17 cellular contexts compared by ENCODE assay signal in genomic region chr12:113697646-113698504, GRCh38.
DNase-seq lines count a peak whose midpoint lies in the region; ATAC-seq, FAIRE-seq and TF ChIP-seq lines count a peak whose summit lies in the region.
"Had no signal": no experiment of that assay in that cellular context is flagged by ENCODE, and none has a peak within 500 bp of the region (broad histone marks: within the 10 kb centered on the region; RNA-seq: fewer than 3 reads in every experiment).

No MANE protein-coding gene starts in this region.

- TF ChIP-seq CTCF in K562 (IDR thresholded peaks at IDR 0.05 in 2 of 3, conservative IDR thresholded peaks at IDR 0.05 in 1 of 3; ENCODE audit: insufficient read depth in 2 of 3, low read depth in 1 of 3, low read length in 3 of 3) (no peak), prostate gland (IDR thresholded peaks at IDR 0.05) (no peak), upper lobe of right lung (IDR thresholded peaks at IDR 0.05) (no peak)

- H3K27me3 ChIP-seq in MG63 (peaks cover 7% of the 10 kb centered on the region), K562 (ENCODE audit: control insufficient read depth in 2 of 2, insufficient read depth in 2 of 2, low read length in 2 of 2) (peaks cover 6 to 48% of the 10 kb centered on the region in 2 experiments; a peak in 3 of 5 replicates), prostate gland (replicated peaks; ENCODE audit: insufficient read depth) (peaks cover 14% of the 10 kb centered on the region), upper lobe of right lung (peaks cover 14% of the 10 kb centered on the region)
- H3K27me3 ChIP-seq: foreskin keratinocyte had no signal

- no peak for TF ChIP-seq EP300 in K562 (IDR thresholded peaks at IDR 0.05; ENCODE audit: low read length)

- no peak overlapping the region for H2AFZ ChIP-seq in K562 (ENCODE audit: low read depth, low read length)
- H2AFZ ChIP-seq: GM23248 had no signal

- H3K4me1 ChIP-seq in K562 (replicated peaks in 1 of 2; ENCODE audit: control insufficient read depth in 2 of 2, insufficient read depth in 2 of 2, low read length in 2 of 2) (peaks cover 0 to 3% of the 10 kb centered on the region in 2 experiments; a peak in 2 of 5 replicates), prostate gland (replicated peaks) (no peaks in the 10 kb centered on the region), upper lobe of right lung (no peaks in the 10 kb centered on the region)
- H3K4me1 ChIP-seq: BE2C, foreskin keratinocyte, SJCRH30, suprapubic skin had no signal

- no peaks in the 10 kb centered on the region for H3K79me2 ChIP-seq in K562 (ENCODE audit: control insufficient read depth, insufficient read depth, low read length)

- TF ChIP-seq POLR2A in K562 (conservative IDR thresholded peaks at IDR 0.05) (no peak), prostate gland (IDR thresholded peaks at IDR 0.05) (no peak)

- H3K9me3 ChIP-seq in MG63: no peaks in the 10 kb centered on the region
- peaks cover 5% of the 10 kb centered on the region for H3K9me3 ChIP-seq in K562 (replicated peaks; ENCODE audit: control insufficient read depth, insufficient read depth, low read depth, low read length)
- no peaks in the 10 kb centered on the region for H3K9me3 ChIP-seq in prostate gland
- H3K9me3 ChIP-seq in upper lobe of right lung: no peaks in the 10 kb centered on the region
- H3K9me3 ChIP-seq: BE2C, SJCRH30, suprapubic skin had no signal

- H3K36me3 ChIP-seq in MG63: no peaks in the 10 kb centered on the region
- no peaks in the 10 kb centered on the region for H3K36me3 ChIP-seq in K562 (ENCODE audit: control insufficient read depth, insufficient read depth, low read length)
- H3K36me3 ChIP-seq in prostate gland: no peaks in the 10 kb centered on the region
- H3K36me3 ChIP-seq in upper lobe of right lung: no peaks in the 10 kb centered on the region
- H3K36me3 ChIP-seq: BE2C, SJCRH30, suprapubic skin had no signal

- TF ChIP-seq RAD21 in K562 (CRISPR knock-in tag; conservative IDR thresholded peaks at IDR 0.05 in 1 of 2, IDR thresholded peaks at IDR 0.05 in 1 of 2): no peak

- under 1% methylated on average over 11 of the region's 11 CpGs for WGBS in K562 (ENCODE audit: insufficient coverage, low coverage, missing lambda C conversion rate)
- WGBS in prostate gland: 6% methylated on average over 11 of the region's 11 CpGs

- intact Hi-C loops in K562 (cut with micrococcal nuclease) (no loop called here), prostate gland (cut with DNase I) (loop anchor here (10.0 kb wide), 1 partner anchor 233 kb away; no protein-coding TSS in a partner anchor), upper lobe of right lung (cut with DNase I) (no loop called here)

- H3K4me3 ChIP-seq in MG63 (no peak overlapping the region), K562 (no peak overlapping the region), prostate gland (no peak overlapping the region), upper lobe of right lung (no peak overlapping the region)
- H3K4me3 ChIP-seq: GM23248, SJCRH30, suprapubic skin had no signal

- DNase-seq in MG63: peak; percentile 31
- DNase-seq in NCI-H510A treated with DMSO at 0.1 percent for 48 hours (lab: John Stamatoyannopoulos, UW): peak; percentile 46
- no peak for DNase-seq in K562 (ENCODE audit: extremely low read depth in 1 of 4, low spot score in 3 of 4)
- DNase-seq in prostate gland (ENCODE audit: low spot score): peak; percentile 8
- DNase-seq in NCI-H1105 (lab: John Stamatoyannopoulos, UW): no peak
- no peak for DNase-seq in NOMO-1 (lab: John Stamatoyannopoulos, UW; ENCODE audit: unreplicated experiment in 2 of 2)
- no peak for DNase-seq in upper lobe of right lung
- DNase-seq: activated CD4-positive, alpha-beta T cell treated with anti-CD3 and anti-CD28 coated beads for 1 hour; BE2C; foreskin keratinocyte; GM23248; left cardiac atrium; midbrain; SJCRH30; T-helper 9 cell had no signal

- peak; percentile 23 for FAIRE-seq in K562 (lab: Jason Lieb, UNC)
- FAIRE-seq: bronchial epithelial cell had no signal

- no peaks in the 10 kb centered on the region for H4K20me1 ChIP-seq in K562 (replicated peaks; ENCODE audit: control insufficient read depth, insufficient read depth, low read length)

- H3K9me1 ChIP-seq in K562 (ENCODE audit: control insufficient read depth, insufficient read depth, low read length): no peaks in the 10 kb centered on the region

- CTCF ChIA-PET in K562 (lab: Yijun Ruan, JAX; ENCODE audit: low intra/inter-chr PET ratio): interaction anchor here (0.7 kb wide), 1 partner anchor 887 kb away, joined by 3 read pairs; no protein-coding TSS in a partner anchor

- in situ Hi-C loops in K562 (cut with MboI): no loop called here

- no peak overlapping the region for H3K4me2 ChIP-seq in K562 (ENCODE audit: insufficient read depth, low read length)

- no TSS peak for BruUV-seq in K562 (replicated peaks; lab: Mats Ljungman, UMichigan)

- H3K27ac ChIP-seq in K562 (ENCODE audit: extremely low read depth, low read depth, low read length): no peak overlapping the region
- H3K27ac ChIP-seq in prostate gland: no peak overlapping the region
- no peak overlapping the region for H3K27ac ChIP-seq in upper lobe of right lung
- H3K27ac ChIP-seq: foreskin keratinocyte, GM23248, SJCRH30, suprapubic skin had no signal

- H3K9ac ChIP-seq in K562 (ENCODE audit: insufficient read depth in 1 of 2, low read depth in 2 of 2, low read length in 2 of 2): no peak overlapping the region
- H3K9ac ChIP-seq: GM23248 had no signal

- POLR2A ChIA-PET in K562 (lab: Yijun Ruan, JAX): interaction anchor here (0.6 to 0.8 kb wide), 4 partner anchors 9 to 349 kb away, joined by 3 read pairs; no protein-coding TSS in a partner anchor

- ATAC-seq in K562 (no peak), upper lobe of right lung (no peak)
- ATAC-seq: foreskin keratinocyte, left cardiac atrium had no signal

TF ChIP-seq in K562, 482 proteins besides CTCF, POLR2A, EP300 and RAD21:
- TF ChIP-seq NFIC (IDR thresholded peaks at IDR 0.05) (no peak), MEIS2 (IDR thresholded peaks at IDR 0.05; ENCODE audit: partially characterized antibody) (peak; percentile 17)

Comparison
In these comparisons a context has a peak if more than half of its experiments do, and no peak if none do; other contexts are left out.
1. DNase-seq: peak in MG63 (single experiment), NCI-H510A treated with DMSO at 0.1 percent for 48 hours (single experiment) and prostate gland (single experiment); none in K562 (0 of 4), NCI-H1105 (single experiment), NOMO-1 (0 of 2) and upper lobe of right lung (single experiment).